In genomic region chr21:25791321-25791720, GRCh38 we compare ENCODE assay signal across 16 cellular contexts. TPM values are rescaled to one million over a fixed set of nuclear protein-coding genes. Genes with fewer than 3 reads are reported as not detected.
A peak's percentile ranks its signal among the peaks of the same experiment; 100 is the strongest.
DNase-seq lines count a peak whose midpoint lies in the region; ATAC-seq and TF ChIP-seq lines count a peak whose summit lies in the region.
"Had no signal": no experiment of that assay in that cellular context is flagged by ENCODE, and none has a peak within 500 bp of the region (broad histone marks: within the 10 kb centered on the region; RNA-seq: fewer than 3 reads in every experiment).

No MANE protein-coding gene starts in this region.

- H3K4me2 ChIP-seq in GM23338 = no peak overlapping the region
- peak overlapping the region; percentile 48; the same call in 1 of the 2 replicates for H3K4me2 ChIP-seq in KMS-11

- H3K9ac ChIP-seq in KMS-11 = no peak overlapping the region; the same call in 1 of the 2 replicates

- ATAC-seq in GM23338 (no peak), SK-N-SH treated with all-trans-retinoic acid at 6 μM for 48 hours (peak; percentile 59), mucosa of descending colon (peak; percentile 56), HG02973 (IDR thresholded peaks at IDR 0.05; ENCODE audit: unreplicated experiment) (no peak), GM18519 (IDR thresholded peaks at IDR 0.05; ENCODE audit: low FRiP score, unreplicated experiment) (no peak)
- ATAC-seq: natural killer cell treated with Interleukin-12 subunit alpha and Interleukin-12 subunit beta and Interleukin-15 and Interleukin-18, amount 100 ng/mL, for 72 hours had no signal

- H3F3A ChIP-seq in GM23338 (replicated peaks; ENCODE audit: low read depth) = no peaks in the 10 kb centered on the region

- H2AFZ ChIP-seq in GM23338 (no peak overlapping the region), KMS-11 (ENCODE audit: low read depth) (peak overlapping the region; percentile 87; the same call in 1 of the 2 replicates)

- H3K27me3 Mint-ChIP-seq in GM23338 (ENCODE audit: insufficient read depth, low read depth, poor library complexity) = peaks cover 2% of the 10 kb centered on the region

- H3K9me2 ChIP-seq in GM23338 (ENCODE audit: insufficient read depth) = no peaks in the 10 kb centered on the region

- no peaks in the 10 kb centered on the region for H4K20me1 ChIP-seq in GM23338 (replicated peaks; ENCODE audit: insufficient read depth)
- H4K20me1 ChIP-seq in KMS-11 (ENCODE audit: insufficient read depth) = no peaks in the 10 kb centered on the region
- H4K20me1 ChIP-seq: BLaER1 treated with 17β-estradiol and CSF1 and Interleukin-3, amounts not matched to agents 10 nM and 100 nM had no signal

- H3K9me3 ChIP-seq in mucosa of descending colon (no peaks in the 10 kb centered on the region), esophagus squamous epithelium (no peaks in the 10 kb centered on the region)
- H3K9me3 ChIP-seq: BLaER1 treated with 17β-estradiol and CSF1 and Interleukin-3, amounts not matched to agents 10 nM and 100 nM; suprapubic skin had no signal

- H3K27me3 ChIP-seq in GM23338 (ENCODE audit: insufficient read depth) (no peaks in the 10 kb centered on the region), KMS-11 (ENCODE audit: insufficient read depth, low read depth) (no peaks in the 10 kb centered on the region), esophagus squamous epithelium (peaks cover 0 to 18% (median 0%) of the 10 kb centered on the region in 4 donors)
- H3K27me3 ChIP-seq: BLaER1 treated with 17β-estradiol and CSF1 and Interleukin-3, amounts not matched to agents 10 nM and 100 nM had no signal

- no peak overlapping the region for H3K4me3 ChIP-seq in GM23338
- H3K4me3 ChIP-seq in KMS-11 (IDR thresholded peaks at IDR 0.05; ENCODE audit: insufficient read depth, low read depth, low read length) = no peak overlapping the region
- no peak overlapping the region for H3K4me3 ChIP-seq in mucosa of descending colon
- no peak overlapping the region for H3K4me3 ChIP-seq in esophagus squamous epithelium
- H3K4me3 ChIP-seq: lung had no signal

- H3K4me1 ChIP-seq in GM23338 (ENCODE audit: insufficient read depth) (no peaks in the 10 kb centered on the region), KMS-11 (ENCODE audit: low read depth, poor library complexity, severe bottlenecking) (peaks cover 17% of the 10 kb centered on the region), mucosa of descending colon (ENCODE audit: low read depth) (peaks cover 5% of the 10 kb centered on the region), esophagus squamous epithelium (peaks cover 0 to 10% (median 2%) of the 10 kb centered on the region in 3 donors)

- no peak overlapping the region for H3K4me3 Mint-ChIP-seq in GM23338

- H3K27ac ChIP-seq in GM23338 (ENCODE audit: low read depth) = no peak overlapping the region
- peak overlapping the region; percentile 82; the same call in 1 of the 2 replicates for H3K27ac ChIP-seq in KMS-11
- no peak overlapping the region for H3K27ac ChIP-seq in esophagus squamous epithelium
- H3K27ac ChIP-seq: suprapubic skin had no signal

- 100% methylated on average over 1 of the region's 1 CpG for WGBS in esophagus squamous epithelium, 2 donors

- H3K4me1 Mint-ChIP-seq in GM23338 = peaks cover 3% of the 10 kb centered on the region; the same call in 1 of the 3 replicates

- TF ChIP-seq POLR2A in esophagus squamous epithelium (IDR thresholded peaks at IDR 0.05) = no peak

- H3K27ac Mint-ChIP-seq in GM23338 = no peak overlapping the region

- H3K79me2 ChIP-seq in GM23338 (replicated peaks; ENCODE audit: insufficient read depth) (no peaks in the 10 kb centered on the region), KMS-11 (ENCODE audit: insufficient read depth, low read depth) (no peaks in the 10 kb centered on the region)

- intact Hi-C loops in mucosa of descending colon (cut with DNase I, micrococcal nuclease) = no loop called here
- intact Hi-C loops in esophagus squamous epithelium (cut with DNase I) = no loop called here

- 0 out of 3 replicates have a peak, but pooled peaks cover 2% of the 10 kb centered on the region for H3K9me3 Mint-ChIP-seq in GM23338
- H3K9me3 Mint-ChIP-seq: activated T-cell treated with anti-CD3 and anti-CD28 coated beads, Interleukin-2, amount 50 U/mL, for 4 hours; central memory CD8-positive, alpha-beta T cell; natural killer cell treated with Interleukin-12 subunit alpha and Interleukin-12 subunit beta and Interleukin-15 and Interleukin-18, amount 100 ng/mL, for 72 hours had no signal

- TF ChIP-seq CTCF in GM23338 (conservative IDR thresholded peaks at IDR 0.05; ENCODE audit: low read depth in 2 of 2) (peak; percentile 23 to 41; a peak in 3 of 4 replicates), KMS-11 (conservative IDR thresholded peaks at IDR 0.05; ENCODE audit: low read depth, low read length) (no peak), mucosa of descending colon (IDR thresholded peaks at IDR 0.05) (no peak), esophagus squamous epithelium (IDR thresholded peaks at IDR 0.05) (no peak)

- H3K36me3 ChIP-seq in GM23338 (ENCODE audit: insufficient read depth) (no peaks in the 10 kb centered on the region), KMS-11 (ENCODE audit: insufficient read depth) (no peaks in the 10 kb centered on the region), mucosa of descending colon (ENCODE audit: low read depth) (no peaks in the 10 kb centered on the region), esophagus squamous epithelium (no peaks in the 10 kb centered on the region)
- H3K36me3 ChIP-seq: BLaER1 treated with 17β-estradiol and CSF1 and Interleukin-3, amounts not matched to agents 10 nM and 100 nM; suprapubic skin had no signal

- H3K36me3 Mint-ChIP-seq in GM23338 (ENCODE audit: low read depth) = no peaks in the 10 kb centered on the region
- H3K36me3 Mint-ChIP-seq: natural killer cell treated with Interleukin-12 subunit alpha and Interleukin-12 subunit beta and Interleukin-15 and Interleukin-18, amount 100 ng/mL, for 72 hours had no signal

- DNase-seq in GM23338 (ENCODE audit: low spot score) (peak; percentile 27), mucosa of descending colon (no peak), esophagus squamous epithelium (lab: John Stamatoyannopoulos, UW) (no peak)
- DNase-seq: activated T-cell treated with anti-CD3 and anti-CD28 coated beads, Interleukin-2, amount 50 U/mL, for 4 hours; DMS79 treated with DMSO at 0.1 percent for 48 hours; NCI-H187 treated with DMSO at 0.1 percent for 48 hours; stimulated activated CD4-positive, alpha-beta T cell treated with anti-CD3 and anti-CD28 coated beads, Interleukin-15, amount 100 ng/mL, for 24 hours had no signal

TF ChIP-seq in GM23338, 12 proteins besides CTCF, POLR2A, EP300 and RAD21 (continues in another document):
- no peak for TF ChIP-seq CREB1 (CRISPR knock-in tag; IDR thresholded peaks at IDR 0.05; ENCODE audit: low read depth)

TF ChIP-seq in SK-N-SH treated with all-trans-retinoic acid at 6 μM for 48 hours, 23 proteins besides CTCF, POLR2A, EP300 and RAD21 (continues in another document):
- no peak for TF ChIP-seq ZFP30 (CRISPR knock-in tag; IDR thresholded peaks at IDR 0.05)
- no peak for TF ChIP-seq CSRNP3 (CRISPR knock-in tag; IDR thresholded peaks at IDR 0.05)
- TF ChIP-seq ZNF8 (CRISPR knock-in tag; IDR thresholded peaks at IDR 0.05) = no peak
- TF ChIP-seq TCF4 (CRISPR knock-in tag; IDR thresholded peaks at IDR 0.05; ENCODE audit: borderline replicate concordance) = no peak
- TF ChIP-seq CREB5 (CRISPR knock-in tag; IDR thresholded peaks at IDR 0.05; ENCODE audit: low read depth) = no peak
- no peak for TF ChIP-seq CSDC2 (CRISPR knock-in tag; IDR thresholded peaks at IDR 0.05)
- TF ChIP-seq ARNTL (CRISPR knock-in tag; IDR thresholded peaks at IDR 0.05; ENCODE audit: borderline replicate concordance, low read depth) = no peak
- TF ChIP-seq ESRRG (CRISPR knock-in tag; IDR thresholded peaks at IDR 0.05) = no peak
- no peak for TF ChIP-seq RARB (CRISPR knock-in tag; IDR thresholded peaks at IDR 0.05)
- TF ChIP-seq ZNF565 (CRISPR knock-in tag; conservative IDR thresholded peaks at IDR 0.05; ENCODE audit: low read depth) = no peak
- TF ChIP-seq ZNF70 (CRISPR knock-in tag; IDR thresholded peaks at IDR 0.05) = no peak

RNA-seq across cellular contexts. Expression of gene GABPA, which starts 56.5 kb away (rescaled TPM):
- 28.6 and 30.1 TPM in 2 replicates for total RNA-seq in GM23338 (2014; rRNA removed; shearing (Covaris generic))
- 8.5 TPM in 2 replicates for polyA plus RNA-seq in GM23338 (2016; fragmentation: Nextera tagmentation; extraction: Ambion mirVana)
- total RNA-seq in mucosa of descending colon = 10 to 100 TPM; 21.9 to 26.5 (median 24.8) TPM
- total RNA-seq in esophagus squamous epithelium = 10 to 100 TPM; 11.1 to 18.1 (median 15.9) TPM

RNA-seq across cellular contexts. Expression of gene ATP5PF, which starts 56.6 kb away (rescaled TPM):
- 127 and 154 TPM in 2 replicates for total RNA-seq in GM23338 (2014; rRNA removed; shearing (Covaris generic))
- 719 and 751 TPM in 2 replicates for polyA plus RNA-seq in GM23338 (2016; fragmentation: Nextera tagmentation; extraction: Ambion mirVana)
- total RNA-seq in mucosa of descending colon = 100 to 1,000 TPM; 159 to 215 (median 205) TPM
- total RNA-seq in esophagus squamous epithelium = 100 to 1,000 TPM; 123 to 192 (median 129) TPM

Comparison
In these comparisons a context has a peak if more than half of its experiments do, and no peak if none do; other contexts are left out.
1. ATAC-seq: peak in SK-N-SH treated with all-trans-retinoic acid at 6 μM for 48 hours (single experiment) and mucosa of descending colon (single experiment); none in GM23338 (single experiment), HG02973 (single experiment) and GM18519 (single experiment).
2. CTCF ChIP-seq: peak in GM23338 (2 of 2); none in KMS-11 (single experiment), mucosa of descending colon (single experiment) and esophagus squamous epithelium (0 of 6).